In genomic region chr1:84853743-84854721, GRCh38 we compare ENCODE assay signal across 9 cellular contexts. TPM values are rescaled to one million over a fixed set of nuclear protein-coding genes. Genes with fewer than 3 reads are reported as not detected.
DNase-seq lines count a peak whose midpoint lies in the region; ATAC-seq and TF ChIP-seq lines count a peak whose summit lies in the region.
"Had no signal": no experiment of that assay in that cellular context is flagged by ENCODE, and none has a peak within 500 bp of the region (broad histone marks: within the 10 kb centered on the region; RNA-seq: fewer than 3 reads in every experiment).

No MANE protein-coding gene starts in this region.

- no peak for TF ChIP-seq CTCF in esophagus muscularis mucosa (IDR thresholded peaks at IDR 0.05)
- TF ChIP-seq CTCF in ascending aorta (IDR thresholded peaks at IDR 0.05): no peak
- TF ChIP-seq CTCF in gastrocnemius medialis (IDR thresholded peaks at IDR 0.05 in 4 of 5, conservative IDR thresholded peaks at IDR 0.05 in 1 of 5): no peak

- peak overlapping the region; percentile 49 for H3K4me3 Mint-ChIP-seq in T-helper 2 cell treated with Interferon-gamma antibody and Interleukin-4, amounts not matched to agents 5 μg/mL and 100 μg/mL, for 36 hours

- no peaks in the 10 kb centered on the region for H3K27me3 ChIP-seq in esophagus muscularis mucosa
- no peaks in the 10 kb centered on the region for H3K27me3 ChIP-seq in ascending aorta
- no peaks in the 10 kb centered on the region for H3K27me3 ChIP-seq in gastrocnemius medialis

- no peaks in the 10 kb centered on the region for H3K9me3 Mint-ChIP-seq in T-helper 2 cell treated with Interferon-gamma antibody and Interleukin-4, amounts not matched to agents 5 μg/mL and 100 μg/mL, for 36 hours

- H3K4me3 ChIP-seq in esophagus muscularis mucosa (no peak overlapping the region), ascending aorta (no peak overlapping the region), gastrocnemius medialis (no peak overlapping the region)
- H3K4me3 ChIP-seq: SK-N-MC had no signal

- peak; percentile 98 for ATAC-seq in GM19452 (IDR thresholded peaks at IDR 0.05; ENCODE audit: unreplicated experiment)
- ATAC-seq in HG03439 (IDR thresholded peaks at IDR 0.05; ENCODE audit: unreplicated experiment): peak; percentile 91
- peak; percentile 100 for ATAC-seq in stimulated activated naive CD8-positive, alpha-beta T cell treated with anti-CD3 and anti-CD28 coated beads, Interleukin-15, Interleukin-2, amounts not matched to agents 100 U/mL and 50 U/mL, for 24 hours
- no peak for ATAC-seq in gastrocnemius medialis

- TF ChIP-seq POLR2A in esophagus muscularis mucosa (IDR thresholded peaks at IDR 0.05; ENCODE audit: low read depth) (no peak), gastrocnemius medialis (IDR thresholded peaks at IDR 0.05) (no peak)

- no peak for TF ChIP-seq EP300 in esophagus muscularis mucosa (IDR thresholded peaks at IDR 0.05)

- H3K27ac ChIP-seq in esophagus muscularis mucosa (replicated peaks in 1 of 4) (no peak overlapping the region), ascending aorta (no peak overlapping the region), gastrocnemius medialis (no peak overlapping the region)
- H3K27ac ChIP-seq: SK-N-MC had no signal

- peaks cover 8% of the 10 kb centered on the region for H3K27me3 Mint-ChIP-seq in T-helper 2 cell treated with Interferon-gamma antibody and Interleukin-4, amounts not matched to agents 5 μg/mL and 100 μg/mL, for 36 hours (ENCODE audit: low read depth)

- DNase-seq in DMS53 treated with DMSO at 0.1 percent for 48 hours (lab: John Stamatoyannopoulos, UW; ENCODE audit: unreplicated experiment) (peak; percentile 87), esophagus muscularis mucosa (ENCODE audit: extremely low spot score) (peak; percentile 87), ascending aorta (ENCODE audit: low spot score in 2 of 2) (no peak), gastrocnemius medialis (no peak)
- peak; percentile 65 for DNase-seq in T-helper 2 cell treated with Interferon-gamma antibody and Interleukin-4, amounts not matched to agents 5 μg/mL and 100 μg/mL, for 36 hours (ENCODE audit: low spot score)
- DNase-seq in stimulated activated naive CD8-positive, alpha-beta T cell treated with anti-CD3 and anti-CD28 coated beads, Interleukin-15, Interleukin-2, amounts not matched to agents 100 U/mL and 50 U/mL, for 24 hours: no peak

- no peaks in the 10 kb centered on the region for H3K36me3 Mint-ChIP-seq in T-helper 2 cell treated with Interferon-gamma antibody and Interleukin-4, amounts not matched to agents 5 μg/mL and 100 μg/mL, for 36 hours (ENCODE audit: low read depth)

- intact Hi-C loops in esophagus muscularis mucosa (cut with DNase I) (no loop called here), ascending aorta (cut with DNase I) (no loop called here), gastrocnemius medialis (cut with DNase I; ENCODE audit: low total_unique reads) (no loop called here)

- no peaks in the 10 kb centered on the region for H3K4me1 ChIP-seq in esophagus muscularis mucosa
- H3K4me1 ChIP-seq in ascending aorta: no peaks in the 10 kb centered on the region
- no peaks in the 10 kb centered on the region for H3K4me1 ChIP-seq in gastrocnemius medialis

- 69% methylated on average over 2 of the region's 2 CpGs for WGBS in esophagus muscularis mucosa

- H3K36me3 ChIP-seq in esophagus muscularis mucosa: no peaks in the 10 kb centered on the region
- H3K36me3 ChIP-seq in ascending aorta: no peaks in the 10 kb centered on the region
- H3K36me3 ChIP-seq in gastrocnemius medialis: no peaks in the 10 kb centered on the region

- peak overlapping the region; percentile 75 for H3K27ac Mint-ChIP-seq in T-helper 2 cell treated with Interferon-gamma antibody and Interleukin-4, amounts not matched to agents 5 μg/mL and 100 μg/mL, for 36 hours

- in situ Hi-C loops in gastrocnemius medialis (cut with MboI; ENCODE audit: low sequenced_read_pairs in 4 of 4): no loop called here

- peaks cover 29% of the 10 kb centered on the region for H3K4me1 Mint-ChIP-seq in T-helper 2 cell treated with Interferon-gamma antibody and Interleukin-4, amounts not matched to agents 5 μg/mL and 100 μg/mL, for 36 hours (ENCODE audit: low read depth)

- H3K9me3 ChIP-seq in esophagus muscularis mucosa (no peaks in the 10 kb centered on the region), ascending aorta (no peaks in the 10 kb centered on the region), gastrocnemius medialis (no peaks in the 10 kb centered on the region)

RNA-seq across cellular contexts. Expression of gene LPAR3, which starts 39.0 kb away (rescaled TPM):
- total RNA-seq in esophagus muscularis mucosa: under 1 TPM in 2 of 4 donors, not detected in 2; 0.19 to 0.33 TPM
- total RNA-seq in ascending aorta: not detected
- not detected for total RNA-seq in gastrocnemius medialis

Comparison
In these comparisons a context has a peak if more than half of its experiments do, and no peak if none do; other contexts are left out.
1. DNase-seq: peak in DMS53 treated with DMSO at 0.1 percent for 48 hours (single experiment), T-helper 2 cell treated with Interferon-gamma antibody and Interleukin-4, amounts not matched to agents 5 μg/mL and 100 μg/mL, for 36 hours (single experiment) and esophagus muscularis mucosa (single experiment); none in stimulated activated naive CD8-positive, alpha-beta T cell treated with anti-CD3 and anti-CD28 coated beads, Interleukin-15, Interleukin-2, amounts not matched to agents 100 U/mL and 50 U/mL, for 24 hours (single experiment), ascending aorta (0 of 2) and gastrocnemius medialis (0 of 2).
2. ATAC-seq: peak in GM19452 (single experiment), HG03439 (single experiment) and stimulated activated naive CD8-positive, alpha-beta T cell treated with anti-CD3 and anti-CD28 coated beads, Interleukin-15, Interleukin-2, amounts not matched to agents 100 U/mL and 50 U/mL, for 24 hours (single experiment); none in gastrocnemius medialis (0 of 2).